Comparison of ENCODE assay signal across 9 cellular contexts in genomic region chr11:110711776-110712642, GRCh38. TPM values are rescaled to one million over a fixed set of nuclear protein-coding genes. Genes with fewer than 3 reads are reported as not detected.
DNase-seq lines count a peak whose midpoint lies in the region; ATAC-seq and TF ChIP-seq lines count a peak whose summit lies in the region.
"Had no signal": no experiment of that assay in that cellular context is flagged by ENCODE, and none has a peak within 500 bp of the region (broad histone marks: within the 10 kb centered on the region; RNA-seq: fewer than 3 reads in every experiment).

Gene ARHGAP20 (minus strand): TSS chr11:110712437. CDS start chr11:110712231, 206 bp downstream.

- H3K4me1 Mint-ChIP-seq in mesothelial cell of epicardium, result peaks cover 35% of the 10 kb centered on the region
- peaks cover 16% of the 10 kb centered on the region for H3K4me1 Mint-ChIP-seq in stimulated activated naive CD8-positive, alpha-beta T cell treated with anti-CD3 and anti-CD28 coated beads, Interleukin-15, Interleukin-2, amounts not matched to agents 100 ng/mL and 50 ng/mL, for 24 hours (ENCODE audit: low read depth)

- peak within 1 kb of the TSS; percentile 80 for H3K4me3 Mint-ChIP-seq in mesothelial cell of epicardium
- H3K4me3 Mint-ChIP-seq in stimulated activated naive CD8-positive, alpha-beta T cell treated with anti-CD3 and anti-CD28 coated beads, Interleukin-15, Interleukin-2, amounts not matched to agents 100 ng/mL and 50 ng/mL, for 24 hours, result peak within 1 kb of the TSS; percentile 69

- DNase-seq in activated CD4-positive, CD25-positive, alpha-beta regulatory T cell (lab: John Stamatoyannopoulos, UW), result no peak
- DNase-seq in NCI-H2107 treated with DMSO at 0.1 percent for 48 hours (lab: John Stamatoyannopoulos, UW; ENCODE audit: unreplicated experiment) (peak; percentile 12), epithelial cell of proximal tubule (ENCODE audit: low read depth) (no peak), mesothelial cell of epicardium (ENCODE audit: low spot score in 2 of 2, unreplicated experiment in 2 of 2) (peak; percentile 56 to 73)
- DNase-seq in activated CD4-positive, alpha-beta T cell treated with anti-CD3 and anti-CD28 coated beads, Interleukin-2, amount 50 U/mL, for 1 hour, result peak; percentile 5
- DNase-seq: DND-41 had no signal

- peak within 1 kb of the TSS; percentile 52 for H3K4me3 ChIP-seq in epithelial cell of proximal tubule (ENCODE audit: low read depth, low read length)

- H3K27ac Mint-ChIP-seq in mesothelial cell of epicardium, result peak within 1 kb of the TSS; percentile 41
- H3K27ac Mint-ChIP-seq in stimulated activated naive CD8-positive, alpha-beta T cell treated with anti-CD3 and anti-CD28 coated beads, Interleukin-15, Interleukin-2, amounts not matched to agents 100 ng/mL and 50 ng/mL, for 24 hours, result peak within 1 kb of the TSS; percentile 37

- peaks cover 4% of the 10 kb centered on the region for H3K9me3 Mint-ChIP-seq in mesothelial cell of epicardium
- H3K9me3 Mint-ChIP-seq in stimulated activated naive CD8-positive, alpha-beta T cell treated with anti-CD3 and anti-CD28 coated beads, Interleukin-15, Interleukin-2, amounts not matched to agents 100 ng/mL and 50 ng/mL, for 24 hours, result no peaks in the 10 kb centered on the region

- TF ChIP-seq CTCF in epithelial cell of proximal tubule (conservative IDR thresholded peaks at IDR 0.05; ENCODE audit: low read depth, low read length) (no peak), mesothelial cell of epicardium (IDR thresholded peaks at IDR 0.05; ENCODE audit: unreplicated experiment) (no peak)

- no peaks in the 10 kb centered on the region for H3K27me3 Mint-ChIP-seq in mesothelial cell of epicardium (ENCODE audit: low read depth)
- peaks cover 67% of the 10 kb centered on the region for H3K27me3 Mint-ChIP-seq in stimulated activated naive CD8-positive, alpha-beta T cell treated with anti-CD3 and anti-CD28 coated beads, Interleukin-15, Interleukin-2, amounts not matched to agents 100 ng/mL and 50 ng/mL, for 24 hours

- ATAC-seq in activated CD4-positive, CD25-positive, alpha-beta regulatory T cell treated with anti-CD3 and anti-CD28 coated beads, Interleukin-2, amount 50 U/mL, for 24 hours, result peak; percentile 76 to 77
- ATAC-seq in HG02884 (IDR thresholded peaks at IDR 0.05; ENCODE audit: unreplicated experiment), result peak; percentile 83

- peaks cover 4% of the 10 kb centered on the region for H3K36me3 Mint-ChIP-seq in mesothelial cell of epicardium
- no peaks in the 10 kb centered on the region for H3K36me3 Mint-ChIP-seq in stimulated activated naive CD8-positive, alpha-beta T cell treated with anti-CD3 and anti-CD28 coated beads, Interleukin-15, Interleukin-2, amounts not matched to agents 100 ng/mL and 50 ng/mL, for 24 hours (ENCODE audit: low read depth)

RNA-seq across cellular contexts. Expression of gene ARHGAP20, which starts in this region (rescaled TPM):
- total RNA-seq in epithelial cell of proximal tubule (0.07 and 0.12 TPM in 2 replicates), mesothelial cell of epicardium (8.4 to 9.0 TPM (median 8.9 TPM) in 3 replicates)

Comparison
In these comparisons a context has a peak if more than half of its experiments do, and no peak if none do; other contexts are left out.
1. DNase-seq: peak in NCI-H2107 treated with DMSO at 0.1 percent for 48 hours (single experiment), activated CD4-positive, alpha-beta T cell treated with anti-CD3 and anti-CD28 coated beads, Interleukin-2, amount 50 U/mL, for 1 hour (single experiment) and mesothelial cell of epicardium (2 of 2); none in activated CD4-positive, CD25-positive, alpha-beta regulatory T cell (0 of 4) and epithelial cell of proximal tubule (single experiment).